In the genomic region with DNA sequence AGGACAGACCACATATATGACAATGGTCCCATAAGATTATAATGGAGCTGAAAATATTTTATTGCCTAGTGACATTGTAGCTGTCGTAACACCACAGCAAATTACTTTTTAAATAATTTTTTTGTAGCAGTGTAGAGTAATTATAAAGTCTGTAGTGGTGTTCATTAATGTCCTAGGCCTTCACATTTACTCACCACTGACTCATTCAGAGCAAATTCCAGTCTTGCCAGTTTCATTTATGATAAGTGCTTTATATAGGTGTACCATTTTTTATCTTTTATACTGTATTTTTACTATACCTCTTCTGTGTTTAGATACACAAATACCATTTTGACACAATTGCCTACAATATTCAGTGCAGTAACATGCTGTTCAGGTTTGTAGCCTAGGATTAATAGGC, we compare ENCODE assay signal across 33 cellular contexts.
A peak's percentile ranks its signal among the peaks of the same experiment; 100 is the strongest.
DNase-seq lines count a peak whose midpoint lies in the region; ATAC-seq and TF ChIP-seq lines count a peak whose summit lies in the region.
"Had no signal": no experiment of that assay in that cellular context is flagged by ENCODE, and none has a peak within 500 bp of the region (broad histone marks: within the 10 kb centered on the region; RNA-seq: fewer than 3 reads in every experiment).

No MANE protein-coding gene starts in this region.

- no peaks in the 10 kb centered on the region for H3K27me3 Mint-ChIP-seq in activated naive CD8-positive, alpha-beta T cell
- H3K27me3 Mint-ChIP-seq in activated naive CD8-positive, alpha-beta T cell treated with anti-CD3 and anti-CD28 coated beads for 36 hours: no peaks in the 10 kb centered on the region
- H3K27me3 Mint-ChIP-seq: activated CD4-positive, alpha-beta T cell treated with anti-CD3 and anti-CD28 coated beads, Interleukin-2, amount 10 ng/mL, durations not matched to agents 24 days and 14 days; activated naive CD8-positive, alpha-beta T cell treated with anti-CD3 and anti-CD28 coated beads, Interleukin-2, amount 10 ng/mL, durations not matched to agents 7 days and 5 days; effector memory CD8-positive, alpha-beta T cell had no signal

- peaks cover 66% of the 10 kb centered on the region for H3K4me1 Mint-ChIP-seq in activated naive CD8-positive, alpha-beta T cell (ENCODE audit: low read depth)
- H3K4me1 Mint-ChIP-seq in activated naive CD8-positive, alpha-beta T cell treated with anti-CD3 and anti-CD28 coated beads for 36 hours: peaks cover 56% of the 10 kb centered on the region

- H3K36me3 Mint-ChIP-seq in activated naive CD8-positive, alpha-beta T cell: peaks cover 41% of the 10 kb centered on the region
- peaks cover 62% of the 10 kb centered on the region for H3K36me3 Mint-ChIP-seq in activated naive CD8-positive, alpha-beta T cell treated with anti-CD3 and anti-CD28 coated beads for 36 hours
- H3K36me3 Mint-ChIP-seq: natural killer cell had no signal

- peak overlapping the region; percentile 12 for H3K27ac Mint-ChIP-seq in activated naive CD8-positive, alpha-beta T cell
- no peak overlapping the region for H3K27ac Mint-ChIP-seq in activated naive CD8-positive, alpha-beta T cell treated with anti-CD3 and anti-CD28 coated beads for 36 hours
- H3K27ac Mint-ChIP-seq: activated CD4-positive, alpha-beta T cell treated with anti-CD3 and anti-CD28 coated beads, Interleukin-2, amount 10 ng/mL, durations not matched to agents 24 days and 14 days; activated naive CD8-positive, alpha-beta T cell treated with anti-CD3 and anti-CD28 coated beads, Interleukin-2, amount 10 ng/mL, durations not matched to agents 7 days and 5 days had no signal

- intact Hi-C loops in uterus (cut with DNase I; ENCODE audit: low total_unique reads): no loop called here

- peaks cover 30% of the 10 kb centered on the region for H3K9me3 Mint-ChIP-seq in activated naive CD8-positive, alpha-beta T cell (ENCODE audit: low read depth)
- peaks cover 21% of the 10 kb centered on the region for H3K9me3 Mint-ChIP-seq in activated naive CD8-positive, alpha-beta T cell treated with anti-CD3 and anti-CD28 coated beads for 36 hours

- H3K4me1 ChIP-seq in uterus: no peaks in the 10 kb centered on the region
- H3K4me1 ChIP-seq: ascending aorta had no signal

- no peaks in the 10 kb centered on the region for H3K9me3 ChIP-seq in uterus
- H3K9me3 ChIP-seq: ascending aorta, esophagus squamous epithelium, psoas muscle had no signal

- POLR2A ChIA-PET in RWPE1 (lab: Yijun Ruan, JAX; ENCODE audit: low non-redundant PET): no interaction called here

- DNase-seq in activated naive CD8-positive, alpha-beta T cell treated with anti-CD3 and anti-CD28 coated beads for 36 hours: no peak
- DNase-seq in RWPE1 (ENCODE audit: low spot score) (peak; percentile 48), epithelial cell of esophagus (ENCODE audit: low read depth) (peak; percentile 77), uterus (no peak), NCI-H526 (lab: John Stamatoyannopoulos, UW) (no peak)
- DNase-seq: 8988T; activated CD4-positive, alpha-beta T cell treated with anti-CD3 and anti-CD28 coated beads, Interleukin-2, amount 10 ng/mL, durations not matched to agents 24 days and 14 days; activated CD8-positive, alpha-beta memory T cell treated with anti-CD3 and anti-CD28 coated beads for 24 hours; activated effector memory CD4-positive, alpha-beta T cell treated with anti-CD3 and anti-CD28 coated beads, Interleukin-2, amount 50 U/mL, for 16 hours; activated naive CD8-positive, alpha-beta T cell treated with anti-CD3 and anti-CD28 coated beads, Interleukin-2, amount 10 ng/mL, durations not matched to agents 7 days and 5 days; activated T-cell treated with anti-CD3 and anti-CD28 coated beads, Interleukin-2, amount 50 U/mL, for 1 hour; DND-41; effector memory CD8-positive, alpha-beta T cell; esophagus squamous epithelium; KG1; natural killer cell; NCI-H2029 treated with DMSO at 0.1 percent for 48 hours; NCI-H2227 treated with DMSO at 0.1 percent for 48 hours; NCI-H69; nucleus accumbens; psoas muscle; stimulated activated CD4-positive, alpha-beta T cell treated with anti-CD3 and anti-CD28 coated beads, Interleukin-15, amount 100 ng/mL, for 24 hours; stimulated activated CD4-positive, alpha-beta T cell treated with anti-CD3 and anti-CD28 coated beads, Interleukin-4, amount 100 ng/mL, for 4 hours; substantia nigra; T1000; trophoblast cell; WERI-Rb-1 had no signal

- no peak for TF ChIP-seq CTCF in RWPE1 (conservative IDR thresholded peaks at IDR 0.05; ENCODE audit: low read depth)
- TF ChIP-seq CTCF in epithelial cell of esophagus (IDR thresholded peaks at IDR 0.05; ENCODE audit: insufficient read depth, low read depth, low read length, missing control alignments): no peak
- TF ChIP-seq CTCF in uterus (IDR thresholded peaks at IDR 0.05): no peak

- no peak for ATAC-seq in HG02973 (IDR thresholded peaks at IDR 0.05; ENCODE audit: unreplicated experiment)
- ATAC-seq in HG03280 (IDR thresholded peaks at IDR 0.05; ENCODE audit: unreplicated experiment): no peak
- ATAC-seq: effector memory CD8-positive, alpha-beta T cell; natural killer cell; psoas muscle had no signal

- CTCF ChIA-PET in RWPE1 (lab: Yijun Ruan, JAX): interaction anchor here (0.6 kb wide), 1 partner anchor 19 kb away, joined by 3 read pairs; no protein-coding TSS in a partner anchor

- no peak overlapping the region for H3K27ac ChIP-seq in RWPE1
- no peak overlapping the region for H3K27ac ChIP-seq in uterus
- H3K27ac ChIP-seq: ascending aorta, esophagus squamous epithelium, psoas muscle, WERI-Rb-1 had no signal

- H3K27me3 ChIP-seq in uterus: no peaks in the 10 kb centered on the region
- H3K27me3 ChIP-seq: ascending aorta, esophagus squamous epithelium had no signal

- no peak overlapping the region for H3K4me3 Mint-ChIP-seq in activated naive CD8-positive, alpha-beta T cell
- no peak overlapping the region for H3K4me3 Mint-ChIP-seq in activated naive CD8-positive, alpha-beta T cell treated with anti-CD3 and anti-CD28 coated beads for 36 hours
- H3K4me3 Mint-ChIP-seq: activated CD4-positive, alpha-beta T cell treated with anti-CD3 and anti-CD28 coated beads, Interleukin-2, amount 10 ng/mL, durations not matched to agents 24 days and 14 days; CD14-positive monocyte; natural killer cell had no signal

- H3K4me3 ChIP-seq in epithelial cell of esophagus (ENCODE audit: low read length) (no peak overlapping the region), uterus (no peak overlapping the region)
- H3K4me3 ChIP-seq: ascending aorta, esophagus squamous epithelium, lung, psoas muscle had no signal

- no peak for TF ChIP-seq POLR2A in uterus (IDR thresholded peaks at IDR 0.05)

- no peaks in the 10 kb centered on the region for H3K36me3 ChIP-seq in uterus
- H3K36me3 ChIP-seq: WERI-Rb-1 had no signal

Comparison
In these comparisons a context has a peak if more than half of its experiments do, and no peak if none do; other contexts are left out.
1. DNase-seq: peak in RWPE1 (single experiment) and epithelial cell of esophagus (single experiment); none in activated naive CD8-positive, alpha-beta T cell treated with anti-CD3 and anti-CD28 coated beads for 36 hours (single experiment), uterus (0 of 2) and NCI-H526 (0 of 2).